In the genomic region with DNA sequence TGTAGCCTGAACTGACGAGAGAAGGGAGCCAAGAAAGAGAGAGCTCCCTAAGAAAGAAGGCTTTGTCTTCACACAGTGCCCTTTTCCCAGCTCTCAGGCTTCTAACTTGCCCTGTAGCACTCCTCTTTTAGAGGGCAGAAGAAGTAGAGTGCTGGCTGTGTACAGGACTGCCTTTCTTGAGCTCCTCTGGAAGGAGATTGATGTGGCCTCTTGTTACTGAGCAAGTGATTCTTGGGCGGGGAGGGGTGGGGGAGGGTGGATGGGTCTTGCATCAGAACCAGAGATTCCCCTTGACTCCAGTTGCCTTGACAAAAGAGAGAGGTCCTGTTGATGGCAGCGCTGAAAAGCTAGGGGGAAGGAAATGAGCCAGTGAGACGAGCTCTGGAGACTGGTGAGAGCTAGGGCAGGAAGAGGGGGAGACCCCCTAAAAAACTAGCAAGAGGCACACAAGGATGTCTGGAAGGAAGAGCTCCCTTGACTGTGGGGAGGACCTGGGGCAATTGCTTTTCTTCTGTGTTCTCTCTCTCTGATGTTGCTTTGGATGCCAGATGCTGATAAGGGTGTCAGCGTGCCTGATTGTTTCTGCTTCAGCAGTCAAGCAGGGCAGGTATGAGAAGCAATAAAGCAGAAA, we compare ENCODE assay signal across 1 cellular context.
TF ChIP-seq lines count a peak whose summit lies in the region.

No MANE protein-coding gene starts in this region.

TF ChIP-seq in HCT116, 20 proteins besides CTCF, POLR2A, EP300 and RAD21 (continued from another document):
- TF ChIP-seq EZH2 (IDR thresholded peaks at IDR 0.05) (no peak), ZNF274 (IDR thresholded peaks at IDR 0.05; ENCODE audit: low read depth, low read length) (no peak), FOSL1 (IDR thresholded peaks at IDR 0.05; ENCODE audit: low read depth) (no peak), POLR2AphosphoS5 (IDR thresholded peaks at IDR 0.05; ENCODE audit: low read depth, low read length) (no peak)
